8 cellular contexts compared by ENCODE assay signal in genomic region chr7:7969306-7970112, GRCh38. TPM values are rescaled to one million over a fixed set of nuclear protein-coding genes. Genes with fewer than 3 reads are reported as not detected.
DNase-seq lines count a peak whose midpoint lies in the region; ATAC-seq and TF ChIP-seq lines count a peak whose summit lies in the region.

No MANE protein-coding gene starts in this region.

- ATAC-seq in CD8-positive, alpha-beta T cell, result no peak
- ATAC-seq in left lung (no peak), GM21526 (IDR thresholded peaks at IDR 0.05; ENCODE audit: low FRiP score, unreplicated experiment) (no peak)

- POLR2A ChIA-PET in CD8-positive, alpha-beta T cell (lab: Charles Lee), result interaction anchor here (0.6 to 4.2 kb wide), 17 partner anchors 9 to 329 kb away, joined by 3 to 23 read pairs (median 5); partner anchors contain the start of gene UMAD1

- peaks cover 33% of the 10 kb centered on the region for H3K4me1 ChIP-seq in CD8-positive, alpha-beta T cell (ENCODE audit: insufficient read depth, low read length)
- H3K4me1 ChIP-seq in left lung, result peaks cover 1 to 31% of the 10 kb centered on the region in 2 donors

- peak overlapping the region; percentile 92 for H3K4me3 Mint-ChIP-seq in CD8-positive, alpha-beta T cell

- intact Hi-C loops in CD8-positive, alpha-beta T cell (cut with DNase I, micrococcal nuclease), result loop anchor here (2.0 to 5.0 kb wide), 7 partner anchors 19 to 397 kb away; no protein-coding TSS in a partner anchor
- intact Hi-C loops in left lung (cut with DNase I), result no loop called here

- H3K27me3 Mint-ChIP-seq in CD8-positive, alpha-beta T cell (ENCODE audit: low read depth), result no peaks in the 10 kb centered on the region

- H3K27ac Mint-ChIP-seq in CD8-positive, alpha-beta T cell, result peak overlapping the region; percentile 79

- no peaks in the 10 kb centered on the region for H3K9me3 ChIP-seq in CD8-positive, alpha-beta T cell (ENCODE audit: low read length)
- no peaks in the 10 kb centered on the region for H3K9me3 ChIP-seq in left lung

- TF ChIP-seq CTCF in CD8-positive, alpha-beta T cell (IDR thresholded peaks at IDR 0.05), result no peak
- no peak for TF ChIP-seq CTCF in GM20000 (IDR thresholded peaks at IDR 0.05; ENCODE audit: extremely low read depth, missing control alignments)
- peak; percentile 12 for TF ChIP-seq CTCF in choroid plexus epithelial cell (conservative IDR thresholded peaks at IDR 0.05; ENCODE audit: low read depth, low read length)
- TF ChIP-seq CTCF in left lung (IDR thresholded peaks at IDR 0.05), result no peak

- H3K36me3 ChIP-seq in CD8-positive, alpha-beta T cell (ENCODE audit: insufficient read depth, low read length), result no peaks in the 10 kb centered on the region
- no peaks in the 10 kb centered on the region for H3K36me3 ChIP-seq in left lung

- DNase-seq in CD8-positive, alpha-beta T cell, result peak; percentile 24 to 74 (median 52)
- DNase-seq in GM20000 (ENCODE audit: low spot score), result peak; percentile 46
- peak; percentile 84 for DNase-seq in NCI-H1105 treated with DMSO at 0.1 percent for 48 hours (lab: John Stamatoyannopoulos, UW)
- DNase-seq in activated CD4-positive, CD25-positive, alpha-beta regulatory T cell (lab: John Stamatoyannopoulos, UW), result peak; percentile 10 to 36 (median 22)
- peak; percentile 55 for DNase-seq in choroid plexus epithelial cell (ENCODE audit: low read depth)
- DNase-seq in left lung, result peak; percentile 39 to 84
- peak; percentile 52 for DNase-seq in stimulated activated CD4-positive, alpha-beta T cell treated with anti-CD3 and anti-CD28 coated beads, Interleukin-4, amount 100 ng/mL, for 1 hour

- H3K36me3 Mint-ChIP-seq in CD8-positive, alpha-beta T cell, result peaks cover 4% of the 10 kb centered on the region

- H3K4me1 Mint-ChIP-seq in CD8-positive, alpha-beta T cell (ENCODE audit: low read depth), result peaks cover 40% of the 10 kb centered on the region

- H3K27me3 ChIP-seq in CD8-positive, alpha-beta T cell (ENCODE audit: insufficient read depth, low read length), result no peaks in the 10 kb centered on the region
- no peaks in the 10 kb centered on the region for H3K27me3 ChIP-seq in left lung

- H3K4me3 ChIP-seq in CD8-positive, alpha-beta T cell (ENCODE audit: low read depth, low read length), result peak overlapping the region; percentile 44
- H3K4me3 ChIP-seq in choroid plexus epithelial cell (ENCODE audit: low read depth, low read length) (peak overlapping the region; percentile 80), left lung (peak overlapping the region; percentile 63 to 88)

- CTCF ChIA-PET in CD8-positive, alpha-beta T cell (lab: Charles Lee), result interaction anchor here (0.8 to 1.5 kb wide), 4 partner anchors 26 to 288 kb away, joined by 3 to 10 read pairs (median 4); no protein-coding TSS in a partner anchor

- H3K9me3 Mint-ChIP-seq in CD8-positive, alpha-beta T cell, result no peaks in the 10 kb centered on the region

- peak overlapping the region; percentile 61 for H3K27ac ChIP-seq in CD8-positive, alpha-beta T cell (ENCODE audit: low read depth, low read length)
- peak overlapping the region; percentile 91 to 95 for H3K27ac ChIP-seq in left lung

RNA-seq across cellular contexts. Expression of gene GLCCI1, which starts 0.9 kb away (rescaled TPM):
- 10 to 100 TPM; 21.8 to 23.6 TPM for total RNA-seq in CD8-positive, alpha-beta T cell
- 10 to 100 TPM; 25.4 to 42.6 TPM for total RNA-seq in left lung

Comparison
In these comparisons a context has a peak if more than half of its experiments do, and no peak if none do; other contexts are left out.
1. DNase-seq: peak in every context shown above with its lines; median percentile 84 in NCI-H1105 treated with DMSO at 0.1 percent for 48 hours; 62 in left lung; 55 in choroid plexus epithelial cell; 52 in CD8-positive, alpha-beta T cell; 52 in stimulated activated CD4-positive, alpha-beta T cell treated with anti-CD3 and anti-CD28 coated beads, Interleukin-4, amount 100 ng/mL, for 1 hour; 46 in GM20000; 22 in activated CD4-positive, CD25-positive, alpha-beta regulatory T cell.
2. intact Hi-C loops: an anchor here in CD8-positive, alpha-beta T cell (2.0 to 5.0 kb wide); none called in left lung.